14 cellular contexts compared by ENCODE assay signal in the genomic region with DNA sequence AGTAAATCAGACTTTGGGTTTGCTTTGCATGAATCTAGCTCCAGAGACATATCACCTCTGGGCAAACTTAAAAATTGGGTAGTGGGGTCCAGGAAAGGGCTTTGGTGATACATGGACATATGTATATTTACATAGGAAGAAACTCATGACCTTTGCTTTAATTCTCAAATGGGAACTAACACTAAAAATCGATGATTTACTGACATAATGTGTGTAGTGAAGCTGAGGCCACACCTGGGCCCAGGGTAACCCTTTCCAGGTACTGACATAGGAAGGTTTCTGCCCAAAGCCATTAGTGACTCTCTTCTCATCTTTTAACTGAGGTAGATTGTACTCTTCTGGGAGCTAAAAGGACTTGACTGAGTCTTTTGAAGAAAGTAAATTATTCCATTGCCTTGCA.
A peak's percentile ranks its signal among the peaks of the same experiment; 100 is the strongest.
DNase-seq lines count a peak whose midpoint lies in the region; ATAC-seq and TF ChIP-seq lines count a peak whose summit lies in the region.
"Had no signal": no experiment of that assay in that cellular context is flagged by ENCODE, and none has a peak within 500 bp of the region (broad histone marks: within the 10 kb centered on the region; RNA-seq: fewer than 3 reads in every experiment).

No MANE protein-coding gene starts in this region.

- WGBS in hepatocyte (ENCODE audit: low lambda C conversion rate, missing lambda C conversion rate) = 83% methylated on average over 1 of the region's 1 CpG
- no CpG with 5 or more reads among the region's 1 CpG for WGBS in mesendoderm (ENCODE audit: extremely low coverage, insufficient coverage, low lambda C conversion rate)
- WGBS in esophagus muscularis mucosa = 38% methylated on average over 1 of the region's 1 CpG

- H3K9me3 ChIP-seq in hepatocyte (ENCODE audit: low read depth) (no peaks in the 10 kb centered on the region), esophagus muscularis mucosa (no peaks in the 10 kb centered on the region)

- no peak for TF ChIP-seq EP300 in esophagus muscularis mucosa (IDR thresholded peaks at IDR 0.05)

- intact Hi-C loops in esophagus muscularis mucosa (cut with DNase I) = no loop called here

- H3K9me2 ChIP-seq in hepatocyte (replicated peaks; ENCODE audit: insufficient read depth) = no peaks in the 10 kb centered on the region

- TF ChIP-seq POLR2A in esophagus muscularis mucosa (IDR thresholded peaks at IDR 0.05; ENCODE audit: low read depth) (no peak), GM18505 (IDR thresholded peaks at IDR 0.05; ENCODE audit: borderline replicate concordance, extremely low read depth, insufficient read depth, insufficient read length) (no peak)

- DNase-seq in NCI-H146 (lab: John Stamatoyannopoulos, UW) (peak; percentile 58), hepatocyte (ENCODE audit: low spot score) (no peak), mesendoderm (no peak), esophagus muscularis mucosa (ENCODE audit: extremely low spot score) (no peak), NCI-H510A (lab: John Stamatoyannopoulos, UW) (no peak), iPS-NIHi7 (ENCODE audit: extremely low spot score) (no peak)
- DNase-seq: ACHN; CD4-positive, CD25-positive, alpha-beta regulatory T cell; DMS53; GF-D8; H7 had no signal

- TF ChIP-seq CTCF in hepatocyte (IDR thresholded peaks at IDR 0.05; ENCODE audit: poor library complexity) = no peak
- TF ChIP-seq CTCF in esophagus muscularis mucosa (IDR thresholded peaks at IDR 0.05) = no peak

- no peak overlapping the region for H2BK120ac ChIP-seq in mesendoderm (ENCODE audit: low read depth, low read length)

- H3K4ac ChIP-seq in mesendoderm (ENCODE audit: low read depth, low read length) = no peak overlapping the region

- H3K56ac ChIP-seq in mesendoderm (ENCODE audit: low read length) = no peak overlapping the region

- H4K20me1 ChIP-seq in hepatocyte (ENCODE audit: insufficient read depth, poor library complexity, severe bottlenecking) = no peaks in the 10 kb centered on the region
- H4K20me1 ChIP-seq: BLaER1 treated with 17β-estradiol and CSF1 and Interleukin-3, amounts not matched to agents 10 nM and 100 nM had no signal

- H3K4me3 ChIP-seq in hepatocyte (no peak overlapping the region), mesendoderm (ENCODE audit: low read length) (no peak overlapping the region), esophagus muscularis mucosa (no peak overlapping the region)
- H3K4me3 ChIP-seq: BLaER1 treated with 17β-estradiol and CSF1 and Interleukin-3, amounts not matched to agents 10 nM and 100 nM; GM23338 had no signal

- no peak overlapping the region for H3K9ac ChIP-seq in mesendoderm (ENCODE audit: low read length)
- H3K9ac ChIP-seq: BLaER1 treated with 17β-estradiol and CSF1 and Interleukin-3, amounts not matched to agents 10 nM and 100 nM had no signal

- H2BK5ac ChIP-seq in mesendoderm (ENCODE audit: low read length) = no peak overlapping the region

- H3K79me1 ChIP-seq in mesendoderm (ENCODE audit: low read length) = no peaks in the 10 kb centered on the region

- H3K27me3 ChIP-seq in hepatocyte (no peaks in the 10 kb centered on the region), mesendoderm (ENCODE audit: insufficient read depth, low read length, poor library complexity) (no peaks in the 10 kb centered on the region), esophagus muscularis mucosa (no peaks in the 10 kb centered on the region)
- H3K27me3 ChIP-seq: BLaER1 treated with 17β-estradiol and CSF1 and Interleukin-3, amounts not matched to agents 10 nM and 100 nM had no signal

- H3K79me2 ChIP-seq in hepatocyte (no peaks in the 10 kb centered on the region), mesendoderm (ENCODE audit: control insufficient read depth, insufficient read depth, low read length) (no peaks in the 10 kb centered on the region)

- peak overlapping the region; percentile 85 for H2BK15ac ChIP-seq in mesendoderm (replicated peaks; ENCODE audit: low read depth)

- H3K36me3 ChIP-seq in hepatocyte (replicated peaks; ENCODE audit: insufficient read depth, low read depth) (no peaks in the 10 kb centered on the region), mesendoderm (ENCODE audit: control insufficient read depth, insufficient read depth, low read length) (no peaks in the 10 kb centered on the region), esophagus muscularis mucosa (no peaks in the 10 kb centered on the region)
- H3K36me3 ChIP-seq: BLaER1 treated with 17β-estradiol and CSF1 and Interleukin-3, amounts not matched to agents 10 nM and 100 nM had no signal

- H3K18ac ChIP-seq in mesendoderm (ENCODE audit: low read length) = peak overlapping the region; percentile 55

- H4K5ac ChIP-seq in mesendoderm (ENCODE audit: low read length) = no peak overlapping the region

- no peak overlapping the region for H2AFZ ChIP-seq in hepatocyte
- H2AFZ ChIP-seq: GM23338 had no signal

- H3K27ac ChIP-seq in hepatocyte = peak overlapping the region; percentile 79
- H3K27ac ChIP-seq in mesendoderm (ENCODE audit: low read depth, low read length) = no peak overlapping the region
- peak overlapping the region in 1 of 4 donors; percentile 11 for H3K27ac ChIP-seq in esophagus muscularis mucosa (replicated peaks in 1 of 4)
- H3K27ac ChIP-seq: BLaER1 treated with 17β-estradiol and CSF1 and Interleukin-3, amounts not matched to agents 10 nM and 100 nM had no signal

- no peak for ATAC-seq in GM18505 (IDR thresholded peaks at IDR 0.05; ENCODE audit: unreplicated experiment)
- ATAC-seq: GM23338 had no signal

- H3K4me1 ChIP-seq in hepatocyte (ENCODE audit: insufficient read depth) = peaks cover 47% of the 10 kb centered on the region
- peaks cover 4% of the 10 kb centered on the region for H3K4me1 ChIP-seq in mesendoderm (ENCODE audit: control insufficient read depth, low read depth, low read length)
- H3K4me1 ChIP-seq in esophagus muscularis mucosa = peaks cover 19 to 53% (median 45%) of the 10 kb centered on the region in 4 donors

- H3K4me2 ChIP-seq in hepatocyte (no peak overlapping the region), mesendoderm (ENCODE audit: low read length) (no peak overlapping the region)
- H3K4me2 ChIP-seq: BLaER1 treated with 17β-estradiol and CSF1 and Interleukin-3, amounts not matched to agents 10 nM and 100 nM; GM23338 had no signal

- H2AK5ac ChIP-seq in mesendoderm (ENCODE audit: low read length) = no peak overlapping the region

- no peak overlapping the region for H4K8ac ChIP-seq in mesendoderm (ENCODE audit: low read depth, low read length)

- H3K23ac ChIP-seq in mesendoderm (ENCODE audit: low read length) = no peak overlapping the region
